In genomic region chr22:20115691-20116375, GRCh38 we compare ENCODE assay signal across 7 cellular contexts. TPM values are rescaled to one million over a fixed set of nuclear protein-coding genes. Genes with fewer than 3 reads are reported as not detected.
DNase-seq lines count a peak whose midpoint lies in the region; ATAC-seq, FAIRE-seq and TF ChIP-seq lines count a peak whose summit lies in the region.

Gene RANBP1, plus strand, starts transcription at chr22:20116104. Its CDS starts 81 bp downstream, at chr22:20116185.

- peak within 1 kb of the TSS; percentile 88 for H3K4me2 ChIP-seq in Karpas-422 (ENCODE audit: low read depth, low read length, poor library complexity, severe bottlenecking)

- H4K20me1 ChIP-seq in Karpas-422 (ENCODE audit: insufficient read depth, low read depth, low read length) = peaks cover 20% of the 10 kb centered on the region

- no peak for FAIRE-seq in kidney (lab: Jason Lieb, UNC)

- H3K79me2 ChIP-seq in Karpas-422 (ENCODE audit: low read length) = peaks cover 64% of the 10 kb centered on the region

- H2AFZ ChIP-seq in Karpas-422 (ENCODE audit: low read length) = no peak within 1 kb of the TSS

- H3K27me3 ChIP-seq in Karpas-422 (ENCODE audit: low read length) (no peaks in the 10 kb centered on the region), stomach smooth muscle (ENCODE audit: control insufficient read depth in 1 of 2, insufficient read depth in 2 of 2, low read length in 2 of 2) (no peaks in the 10 kb centered on the region)

- no peak for DNase-seq in Karpas-422
- no peak for DNase-seq in astrocyte of the spinal cord (ENCODE audit: low read depth, low spot score)
- DNase-seq in kidney = peak; percentile 78
- DNase-seq in activated CD4-positive, CD25-positive, alpha-beta regulatory T cell (lab: John Stamatoyannopoulos, UW) = no peak
- no peak for DNase-seq in middle frontal gyrus (ENCODE audit: extremely low spot score, low spot score)

- H3K4me1 ChIP-seq in Karpas-422 (ENCODE audit: low read length) (peaks cover 50% of the 10 kb centered on the region), kidney (ENCODE audit: control insufficient read depth in 1 of 2, insufficient read depth in 1 of 2, low read depth in 1 of 2, low read length in 2 of 2) (peaks cover 4 to 18% of the 10 kb centered on the region in 2 donors), stomach smooth muscle (ENCODE audit: control insufficient read depth, insufficient read depth, low read length) (peaks cover 35% of the 10 kb centered on the region)

- H3K36me3 ChIP-seq in Karpas-422 (ENCODE audit: insufficient read depth, low read length) (peaks cover 31% of the 10 kb centered on the region), kidney (ENCODE audit: control insufficient read depth in 1 of 2, insufficient read depth in 2 of 2, low read length in 2 of 2) (peaks cover 9 to 16% of the 10 kb centered on the region in 2 donors), stomach smooth muscle (ENCODE audit: control insufficient read depth in 2 of 2, insufficient read depth in 2 of 2, low read length in 2 of 2) (peaks cover 29 to 32% of the 10 kb centered on the region in 2 donors)

- H3K9me2 ChIP-seq in Karpas-422 (replicated peaks; ENCODE audit: insufficient read depth, low read length) = no peaks in the 10 kb centered on the region

- H3K9me3 ChIP-seq in Karpas-422 (ENCODE audit: low read length) = no peaks in the 10 kb centered on the region
- no peaks in the 10 kb centered on the region for H3K9me3 ChIP-seq in kidney (ENCODE audit: control insufficient read depth in 1 of 2, low read length in 2 of 2)
- no peaks in the 10 kb centered on the region for H3K9me3 ChIP-seq in stomach smooth muscle (ENCODE audit: control insufficient read depth in 2 of 2, low read length in 2 of 2)

- H3K4me3 ChIP-seq in Karpas-422 (ENCODE audit: low read length) (peak within 1 kb of the TSS; percentile 94), astrocyte of the spinal cord (ENCODE audit: low read depth, low read length) (peak within 1 kb of the TSS; percentile 96), kidney (ENCODE audit: low read length in 2 of 2) (peak within 1 kb of the TSS; percentile 82 to 84), stomach smooth muscle (ENCODE audit: low read length in 2 of 2) (peak within 1 kb of the TSS; percentile 71 to 90)

- TF ChIP-seq CTCF in astrocyte of the spinal cord (IDR thresholded peaks at IDR 0.05; ENCODE audit: low read depth, low read length) = no peak
- TF ChIP-seq CTCF in kidney (IDR thresholded peaks at IDR 0.05; ENCODE audit: borderline replicate concordance, extremely low read depth, insufficient read depth) = no peak

- intact Hi-C loops in kidney (cut with DNase I) = loop anchor here (10.0 kb wide), 1 partner anchor 91 kb away; the partner anchor contains the start of gene TANGO2

- H3K27ac ChIP-seq in Karpas-422 (ENCODE audit: low read length) = peak within 1 kb of the TSS; percentile 54
- peak within 1 kb of the TSS; percentile 70 to 80 for H3K27ac ChIP-seq in kidney (ENCODE audit: low read depth in 2 of 2, low read length in 2 of 2)
- H3K27ac ChIP-seq in stomach smooth muscle (ENCODE audit: low read length) = peak within 1 kb of the TSS; percentile 80

- no peak for ATAC-seq in HG02763 (IDR thresholded peaks at IDR 0.05; ENCODE audit: unreplicated experiment)

- peak within 1 kb of the TSS; percentile 89 for H3K9ac ChIP-seq in Karpas-422 (ENCODE audit: low read length)
- H3K9ac ChIP-seq in kidney (ENCODE audit: low read length in 2 of 2) = peak within 1 kb of the TSS; percentile 61 to 78
- H3K9ac ChIP-seq in stomach smooth muscle (ENCODE audit: low read length in 2 of 2) = peak within 1 kb of the TSS; percentile 78 to 93

- in situ Hi-C loops in astrocyte of the spinal cord (cut with HindIII; ENCODE audit: low sequenced_read_pairs) = no loop called here

RNA-seq across cellular contexts. Expression of gene RANBP1, which starts in this region (rescaled TPM):
- 133 and 205 TPM in 2 replicates for total RNA-seq in Karpas-422 (2014; rRNA removed; shearing (Covaris generic); ENCODE audit: low replicate concordance)
- total RNA-seq in kidney = 67.2 TPM
- polyA plus RNA-seq in kidney (ENCODE audit: insufficient read depth, low read depth, low replicate concordance) = 80.5 TPM
